ENCODE assay signal across 12 cellular contexts in the genomic region with DNA sequence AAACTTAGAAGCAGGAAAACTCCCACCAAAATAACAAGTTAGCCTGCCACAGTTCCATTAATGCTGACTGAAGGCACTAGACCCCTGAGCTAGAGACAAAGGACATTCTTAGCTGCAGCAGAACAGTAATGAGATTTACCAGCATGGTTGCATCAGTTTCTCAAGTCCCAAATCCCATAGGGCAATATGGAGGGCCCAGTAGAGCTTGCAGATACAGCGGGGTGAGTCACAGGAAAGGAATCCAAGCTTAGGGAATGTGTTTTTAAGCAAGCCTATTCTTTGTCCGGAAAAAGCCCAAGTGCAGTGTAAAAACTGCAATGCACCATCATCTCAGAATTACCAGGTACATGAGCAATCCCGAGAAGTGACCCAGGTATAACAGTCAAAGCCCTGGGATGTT. TPM values are rescaled to one million over a fixed set of nuclear protein-coding genes. Genes with fewer than 3 reads are reported as not detected.
A peak's percentile ranks its signal among the peaks of the same experiment; 100 is the strongest.
DNase-seq lines count a peak whose midpoint lies in the region; ATAC-seq lines count a peak whose summit lies in the region.
"Had no signal": no experiment of that assay in that cellular context is flagged by ENCODE, and none has a peak within 500 bp of the region (broad histone marks: within the 10 kb centered on the region; RNA-seq: fewer than 3 reads in every experiment).

No MANE protein-coding gene starts in this region.

- no peak overlapping the region for H2BK5ac ChIP-seq in mesendoderm (ENCODE audit: low read length)

- no peaks in the 10 kb centered on the region for H3K4me1 ChIP-seq in mesendoderm (ENCODE audit: control insufficient read depth, low read depth, low read length)

- no peak overlapping the region for H3K4me2 ChIP-seq in mesendoderm (ENCODE audit: low read length)

- H3K9ac ChIP-seq in mesendoderm (ENCODE audit: low read length) = no peak overlapping the region

- no peak overlapping the region for H2AK5ac ChIP-seq in mesendoderm (ENCODE audit: low read length)

- peak overlapping the region; percentile 65 for H3K18ac ChIP-seq in mesendoderm (ENCODE audit: low read length)

- H3K56ac ChIP-seq in mesendoderm (ENCODE audit: low read length) = no peak overlapping the region

- ATAC-seq in HG02798 (IDR thresholded peaks at IDR 0.05; ENCODE audit: poor library complexity, unreplicated experiment) (no peak), GM19467 (IDR thresholded peaks at IDR 0.05; ENCODE audit: unreplicated experiment) (no peak)
- ATAC-seq: effector memory CD8-positive, alpha-beta T cell had no signal

- no peak overlapping the region for H3K4ac ChIP-seq in mesendoderm (ENCODE audit: low read depth, low read length)

- H3K79me1 ChIP-seq in mesendoderm (ENCODE audit: low read length) = no peaks in the 10 kb centered on the region

- H3K23ac ChIP-seq in mesendoderm (ENCODE audit: low read length) = no peak overlapping the region

- H3K27ac ChIP-seq in mesendoderm (ENCODE audit: low read depth, low read length) = no peak overlapping the region

- H4K5ac ChIP-seq in mesendoderm (ENCODE audit: low read length) = no peak overlapping the region

- no peaks in the 10 kb centered on the region for H3K79me2 ChIP-seq in mesendoderm (ENCODE audit: control insufficient read depth, insufficient read depth, low read length)

- peak overlapping the region; percentile 56 for H4K8ac ChIP-seq in mesendoderm (ENCODE audit: low read depth, low read length)

- H2BK15ac ChIP-seq in mesendoderm (replicated peaks; ENCODE audit: low read depth) = no peak overlapping the region

- WGBS in mesendoderm (ENCODE audit: extremely low coverage, insufficient coverage, low lambda C conversion rate) = no CpG with 5 or more reads among the region's 3 CpGs

- H2BK120ac ChIP-seq in mesendoderm (ENCODE audit: low read depth, low read length) = peak overlapping the region; percentile 10

- no peak overlapping the region for H3K4me3 ChIP-seq in mesendoderm (ENCODE audit: low read length)

- in situ Hi-C loops in Caki2 (cut with HindIII; ENCODE audit: low pct_unique_long_range_greater_than_20kb, low sequenced_read_pairs) = no loop called here

- DNase-seq in Caki2 (ENCODE audit: low read depth) (peak; percentile 4), NCI-H460 (ENCODE audit: extremely low read depth, low read depth) (peak; percentile 51), dermis blood vessel endothelial cell (peak; percentile 89), mesendoderm (peak; percentile 95), middle frontal gyrus (ENCODE audit: extremely low spot score, low spot score) (no peak), SHP77 treated with DMSO at 0.1 percent for 48 hours (lab: John Stamatoyannopoulos, UW) (no peak)
- DNase-seq: DMS153; effector memory CD8-positive, alpha-beta T cell; NCI-H526 had no signal

- H3K27me3 ChIP-seq in mesendoderm (ENCODE audit: insufficient read depth, low read length, poor library complexity) = no peaks in the 10 kb centered on the region

- no peaks in the 10 kb centered on the region for H3K36me3 ChIP-seq in mesendoderm (ENCODE audit: control insufficient read depth, insufficient read depth, low read length)

RNA-seq across cellular contexts. Expression of a gene that starts 51.3 kb away (rescaled TPM):
- not detected in 2 replicates for total RNA-seq in Caki2 (2014; rRNA removed; shearing (Covaris generic); ENCODE audit: low replicate concordance)
- total RNA-seq in NCI-H460 (2014; rRNA removed; shearing (Covaris generic)) = not detected in 2 replicates
- polyA plus RNA-seq in NCI-H460 (2014; cell fraction: nucleus; rRNA removed) = not detected in 2 replicates
- total RNA-seq in dermis blood vessel endothelial cell = not detected in 2 replicates
- polyA plus RNA-seq in mesendoderm (2013, experiment 1 of 2) = 0.13 TPM
- polyA plus RNA-seq in mesendoderm (2013, experiment 2 of 2) = 0.10 TPM
- total RNA-seq: subcutaneous adipose tissue had no signal

Comparison
In these comparisons a context has a peak if more than half of its experiments do, and no peak if none do; other contexts are left out.
1. DNase-seq: peak in Caki2 (single experiment), NCI-H460 (single experiment), dermis blood vessel endothelial cell (single experiment) and mesendoderm (single experiment); none in middle frontal gyrus (single experiment) and SHP77 treated with DMSO at 0.1 percent for 48 hours (single experiment).